In the genomic region with DNA sequence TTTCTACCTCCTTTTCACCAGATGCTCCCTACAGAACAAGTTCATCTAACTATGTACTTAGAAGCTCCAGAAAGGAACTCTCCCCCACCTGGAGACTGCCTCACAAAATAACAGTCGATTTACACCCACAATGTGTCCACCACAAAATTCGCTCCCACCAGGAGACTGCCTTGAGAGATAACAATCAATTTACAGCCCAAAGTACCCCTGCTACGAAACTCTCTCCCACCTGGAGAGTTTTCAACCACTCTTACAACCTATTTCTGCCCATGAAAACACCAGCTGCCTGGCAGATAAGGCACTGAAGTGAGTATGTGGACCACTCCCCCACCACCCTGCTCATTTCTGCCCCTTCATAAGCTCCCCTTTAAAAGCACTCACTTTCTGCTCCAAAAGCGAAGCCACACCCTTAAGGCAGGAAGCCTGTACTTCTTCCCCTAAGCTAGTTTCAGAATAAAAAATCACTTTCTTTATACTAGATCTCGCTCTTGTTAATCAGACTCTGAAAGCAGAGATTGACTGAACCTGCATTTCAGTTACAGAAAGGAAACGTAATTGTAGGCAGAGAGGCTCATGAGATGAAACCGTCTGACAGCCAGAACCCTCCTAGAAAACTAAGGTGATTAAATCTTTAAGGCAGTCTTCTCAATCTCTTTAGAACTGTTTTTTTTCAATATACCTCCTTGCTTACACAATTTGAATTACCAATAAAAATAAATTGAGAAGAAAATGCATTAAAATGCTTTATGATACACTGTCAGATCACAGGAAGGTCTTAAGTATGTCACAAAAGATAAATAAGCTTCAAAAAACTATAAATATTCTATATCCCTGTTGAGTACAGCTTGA, we compare ENCODE assay signal across 1 cellular context.
TF ChIP-seq lines count a peak whose summit lies in the region.

No MANE protein-coding gene starts in this region.

TF ChIP-seq in H1, 55 proteins besides CTCF, POLR2A, EP300 and RAD21 (continued from another document):
- TF ChIP-seq, protein P1, sequence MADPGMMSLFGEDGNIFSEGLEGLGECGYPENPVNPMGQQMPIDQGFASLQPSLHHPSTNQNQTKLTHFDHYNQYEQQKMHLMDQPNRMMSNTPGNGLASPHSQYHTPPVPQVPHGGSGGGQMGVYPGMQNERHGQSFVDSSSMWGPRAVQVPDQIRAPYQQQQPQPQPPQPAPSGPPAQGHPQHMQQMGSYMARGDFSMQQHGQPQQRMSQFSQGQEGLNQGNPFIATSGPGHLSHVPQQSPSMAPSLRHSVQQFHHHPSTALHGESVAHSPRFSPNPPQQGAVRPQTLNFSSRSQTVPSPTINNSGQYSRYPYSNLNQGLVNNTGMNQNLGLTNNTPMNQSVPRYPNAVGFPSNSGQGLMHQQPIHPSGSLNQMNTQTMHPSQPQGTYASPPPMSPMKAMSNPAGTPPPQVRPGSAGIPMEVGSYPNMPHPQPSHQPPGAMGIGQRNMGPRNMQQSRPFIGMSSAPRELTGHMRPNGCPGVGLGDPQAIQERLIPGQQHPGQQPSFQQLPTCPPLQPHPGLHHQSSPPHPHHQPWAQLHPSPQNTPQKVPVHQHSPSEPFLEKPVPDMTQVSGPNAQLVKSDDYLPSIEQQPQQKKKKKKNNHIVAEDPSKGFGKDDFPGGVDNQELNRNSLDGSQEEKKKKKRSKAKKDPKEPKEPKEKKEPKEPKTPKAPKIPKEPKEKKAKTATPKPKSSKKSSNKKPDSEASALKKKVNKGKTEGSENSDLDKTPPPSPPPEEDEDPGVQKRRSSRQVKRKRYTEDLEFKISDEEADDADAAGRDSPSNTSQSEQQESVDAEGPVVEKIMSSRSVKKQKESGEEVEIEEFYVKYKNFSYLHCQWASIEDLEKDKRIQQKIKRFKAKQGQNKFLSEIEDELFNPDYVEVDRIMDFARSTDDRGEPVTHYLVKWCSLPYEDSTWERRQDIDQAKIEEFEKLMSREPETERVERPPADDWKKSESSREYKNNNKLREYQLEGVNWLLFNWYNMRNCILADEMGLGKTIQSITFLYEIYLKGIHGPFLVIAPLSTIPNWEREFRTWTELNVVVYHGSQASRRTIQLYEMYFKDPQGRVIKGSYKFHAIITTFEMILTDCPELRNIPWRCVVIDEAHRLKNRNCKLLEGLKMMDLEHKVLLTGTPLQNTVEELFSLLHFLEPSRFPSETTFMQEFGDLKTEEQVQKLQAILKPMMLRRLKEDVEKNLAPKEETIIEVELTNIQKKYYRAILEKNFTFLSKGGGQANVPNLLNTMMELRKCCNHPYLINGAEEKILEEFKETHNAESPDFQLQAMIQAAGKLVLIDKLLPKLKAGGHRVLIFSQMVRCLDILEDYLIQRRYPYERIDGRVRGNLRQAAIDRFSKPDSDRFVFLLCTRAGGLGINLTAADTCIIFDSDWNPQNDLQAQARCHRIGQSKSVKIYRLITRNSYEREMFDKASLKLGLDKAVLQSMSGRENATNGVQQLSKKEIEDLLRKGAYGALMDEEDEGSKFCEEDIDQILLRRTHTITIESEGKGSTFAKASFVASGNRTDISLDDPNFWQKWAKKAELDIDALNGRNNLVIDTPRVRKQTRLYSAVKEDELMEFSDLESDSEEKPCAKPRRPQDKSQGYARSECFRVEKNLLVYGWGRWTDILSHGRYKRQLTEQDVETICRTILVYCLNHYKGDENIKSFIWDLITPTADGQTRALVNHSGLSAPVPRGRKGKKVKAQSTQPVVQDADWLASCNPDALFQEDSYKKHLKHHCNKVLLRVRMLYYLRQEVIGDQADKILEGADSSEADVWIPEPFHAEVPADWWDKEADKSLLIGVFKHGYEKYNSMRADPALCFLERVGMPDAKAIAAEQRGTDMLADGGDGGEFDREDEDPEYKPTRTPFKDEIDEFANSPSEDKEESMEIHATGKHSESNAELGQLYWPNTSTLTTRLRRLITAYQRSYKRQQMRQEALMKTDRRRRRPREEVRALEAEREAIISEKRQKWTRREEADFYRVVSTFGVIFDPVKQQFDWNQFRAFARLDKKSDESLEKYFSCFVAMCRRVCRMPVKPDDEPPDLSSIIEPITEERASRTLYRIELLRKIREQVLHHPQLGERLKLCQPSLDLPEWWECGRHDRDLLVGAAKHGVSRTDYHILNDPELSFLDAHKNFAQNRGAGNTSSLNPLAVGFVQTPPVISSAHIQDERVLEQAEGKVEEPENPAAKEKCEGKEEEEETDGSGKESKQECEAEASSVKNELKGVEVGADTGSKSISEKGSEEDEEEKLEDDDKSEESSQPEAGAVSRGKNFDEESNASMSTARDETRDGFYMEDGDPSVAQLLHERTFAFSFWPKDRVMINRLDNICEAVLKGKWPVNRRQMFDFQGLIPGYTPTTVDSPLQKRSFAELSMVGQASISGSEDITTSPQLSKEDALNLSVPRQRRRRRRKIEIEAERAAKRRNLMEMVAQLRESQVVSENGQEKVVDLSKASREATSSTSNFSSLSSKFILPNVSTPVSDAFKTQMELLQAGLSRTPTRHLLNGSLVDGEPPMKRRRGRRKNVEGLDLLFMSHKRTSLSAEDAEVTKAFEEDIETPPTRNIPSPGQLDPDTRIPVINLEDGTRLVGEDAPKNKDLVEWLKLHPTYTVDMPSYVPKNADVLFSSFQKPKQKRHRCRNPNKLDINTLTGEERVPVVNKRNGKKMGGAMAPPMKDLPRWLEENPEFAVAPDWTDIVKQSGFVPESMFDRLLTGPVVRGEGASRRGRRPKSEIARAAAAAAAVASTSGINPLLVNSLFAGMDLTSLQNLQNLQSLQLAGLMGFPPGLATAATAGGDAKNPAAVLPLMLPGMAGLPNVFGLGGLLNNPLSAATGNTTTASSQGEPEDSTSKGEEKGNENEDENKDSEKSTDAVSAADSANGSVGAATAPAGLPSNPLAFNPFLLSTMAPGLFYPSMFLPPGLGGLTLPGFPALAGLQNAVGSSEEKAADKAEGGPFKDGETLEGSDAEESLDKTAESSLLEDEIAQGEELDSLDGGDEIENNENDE (IDR thresholded peaks at IDR 0.05; ENCODE audit: insufficient replicate concordance, low read length), result no peak
- TF ChIP-seq KDM1A (IDR thresholded peaks at IDR 0.05; ENCODE audit: borderline replicate concordance, low read length) (no peak), FOSL1 (IDR thresholded peaks at IDR 0.05; ENCODE audit: insufficient read depth, low read depth, low read length) (no peak), TAF1 (IDR thresholded peaks at IDR 0.05; ENCODE audit: low read depth, low read length) (no peak), RBBP5 (IDR thresholded peaks at IDR 0.05; ENCODE audit: borderline replicate concordance, low read depth, low read length) (no peak), BACH1 (IDR thresholded peaks at IDR 0.05; ENCODE audit: low read length) (no peak), RNF2 (IDR thresholded peaks at IDR 0.05; ENCODE audit: borderline replicate concordance, low read depth, low read length, missing control alignments, poor library complexity, severe bottlenecking) (no peak), JUN (IDR thresholded peaks at IDR 0.05; ENCODE audit: low read depth, low read length) (no peak), POU5F1 (IDR thresholded peaks at IDR 0.05; ENCODE audit: low read depth, low read length) (no peak), EGR1 (IDR thresholded peaks at IDR 0.05; ENCODE audit: borderline replicate concordance, low read depth, low read length) (no peak), SIRT6 (IDR thresholded peaks at IDR 0.05; ENCODE audit: low read length) (no peak)
- TF ChIP-seq, protein P2, sequence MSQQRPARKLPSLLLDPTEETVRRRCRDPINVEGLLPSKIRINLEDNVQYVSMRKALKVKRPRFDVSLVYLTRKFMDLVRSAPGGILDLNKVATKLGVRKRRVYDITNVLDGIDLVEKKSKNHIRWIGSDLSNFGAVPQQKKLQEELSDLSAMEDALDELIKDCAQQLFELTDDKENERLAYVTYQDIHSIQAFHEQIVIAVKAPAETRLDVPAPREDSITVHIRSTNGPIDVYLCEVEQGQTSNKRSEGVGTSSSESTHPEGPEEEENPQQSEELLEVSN (IDR thresholded peaks at IDR 0.05), result no peak
- TF ChIP-seq, protein P3, sequence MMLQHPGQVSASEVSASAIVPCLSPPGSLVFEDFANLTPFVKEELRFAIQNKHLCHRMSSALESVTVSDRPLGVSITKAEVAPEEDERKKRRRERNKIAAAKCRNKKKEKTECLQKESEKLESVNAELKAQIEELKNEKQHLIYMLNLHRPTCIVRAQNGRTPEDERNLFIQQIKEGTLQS (IDR thresholded peaks at IDR 0.05; ENCODE audit: insufficient read depth, low read depth, low read length), result no peak
TF ChIP-seq in H1: peak in this region for 0.
